1 cellular context compared by ENCODE assay signal in genomic region chr4:1559896-1560650, GRCh38.
A peak's percentile ranks its signal among the peaks of the same experiment; 100 is the strongest.
TF ChIP-seq lines count a peak whose summit lies in the region.

No MANE protein-coding gene starts in this region.

TF ChIP-seq in HEK293, 187 proteins besides CTCF, POLR2A, EP300 and RAD21 (continued from another document):
- TF ChIP-seq INSM2 (tag by site-specific recombination; IDR thresholded peaks at IDR 0.05) (peak; percentile 87), ZNF391 (tag by site-specific recombination; IDR thresholded peaks at IDR 0.05; ENCODE audit: borderline replicate concordance, low read depth) (no peak), ZEB2 (tag by site-specific recombination; IDR thresholded peaks at IDR 0.05) (peak; percentile 80), ZBTB26 (tag by site-specific recombination; optimal IDR thresholded peaks at IDR 0.05) (peak; percentile 1), ZNF768 (tag by site-specific recombination; IDR thresholded peaks at IDR 0.05) (no peak; the same call in 1 of the 2 replicates), ZFP69B (tag by site-specific recombination; IDR thresholded peaks at IDR 0.05) (peak; percentile 90), ZNF423 (tag by site-specific recombination; IDR thresholded peaks at IDR 0.05) (0 out of 2 replicates have a peak, but pooled peaks have one; percentile 37)
TF ChIP-seq in HEK293: peak in this region for 20.
